ENCODE assay signal across 1 cellular context in the genomic region with DNA sequence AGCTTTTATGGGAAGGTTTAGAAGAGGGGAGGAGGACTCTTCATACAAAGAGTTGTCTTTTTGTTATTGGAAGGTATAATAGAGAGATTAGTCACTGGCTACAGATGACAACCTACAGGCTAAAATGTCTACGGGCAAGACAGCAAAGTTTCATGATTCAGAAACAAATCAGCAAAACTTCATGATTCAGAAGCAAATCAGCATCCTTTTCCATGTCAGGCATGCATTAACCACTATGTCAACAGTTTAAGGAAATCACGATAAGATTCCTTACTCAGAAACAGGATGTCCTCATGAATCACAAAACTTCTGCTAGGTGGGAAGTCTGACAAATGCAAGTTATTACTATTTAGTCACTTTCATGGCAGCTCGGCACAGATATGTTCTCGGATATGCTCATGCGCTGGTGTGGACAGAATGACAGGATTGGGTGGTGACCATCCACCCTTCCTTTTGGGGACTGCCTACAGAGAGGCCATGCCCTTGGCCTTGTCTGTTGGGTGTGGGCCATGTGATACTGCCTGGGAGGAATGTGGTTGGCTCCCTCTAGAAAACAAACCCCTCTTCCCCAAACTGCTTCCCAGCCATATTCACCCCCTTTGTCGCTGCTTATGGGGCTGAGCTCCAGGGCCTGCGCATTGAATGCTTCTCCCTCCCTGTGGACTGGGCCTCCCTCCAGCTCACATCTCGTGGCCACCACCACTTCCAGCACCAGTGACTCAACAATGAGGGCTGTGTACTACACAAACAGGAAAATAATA.
TF ChIP-seq lines count a peak whose summit lies in the region.

No MANE protein-coding gene starts in this region.

TF ChIP-seq in IMR-90, 13 proteins besides CTCF, POLR2A, EP300 and RAD21 (continued from another document):
- TF ChIP-seq, protein P1, sequence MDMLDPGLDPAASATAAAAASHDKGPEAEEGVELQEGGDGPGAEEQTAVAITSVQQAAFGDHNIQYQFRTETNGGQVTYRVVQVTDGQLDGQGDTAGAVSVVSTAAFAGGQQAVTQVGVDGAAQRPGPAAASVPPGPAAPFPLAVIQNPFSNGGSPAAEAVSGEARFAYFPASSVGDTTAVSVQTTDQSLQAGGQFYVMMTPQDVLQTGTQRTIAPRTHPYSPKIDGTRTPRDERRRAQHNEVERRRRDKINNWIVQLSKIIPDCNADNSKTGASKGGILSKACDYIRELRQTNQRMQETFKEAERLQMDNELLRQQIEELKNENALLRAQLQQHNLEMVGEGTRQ (IDR thresholded peaks at IDR 0.05; ENCODE audit: low read depth, low read length), result peak; percentile 62
- TF ChIP-seq MAZ (IDR thresholded peaks at IDR 0.05; ENCODE audit: borderline replicate concordance, low read depth, low read length) (0 out of 2 replicates have a peak, but pooled peaks have one; percentile 42), RCOR1 (IDR thresholded peaks at IDR 0.05; ENCODE audit: insufficient replicate concordance, low read length) (peak; percentile 73), MAFK (IDR thresholded peaks at IDR 0.05; ENCODE audit: low read depth, low read length) (peak; percentile 84), NFE2L2 (IDR thresholded peaks at IDR 0.05; ENCODE audit: low read depth, low read length) (peak; percentile 48), SMC3 (IDR thresholded peaks at IDR 0.05; ENCODE audit: low read depth, low read length) (no peak), BHLHE40 (IDR thresholded peaks at IDR 0.05; ENCODE audit: low read depth, low read length) (peak; percentile 82), ELK1 (IDR thresholded peaks at IDR 0.05; ENCODE audit: borderline replicate concordance, low read depth, low read length) (no peak)
